Comparison of ENCODE assay signal across 9 cellular contexts in genomic region chr18:79458131-79458838, GRCh38.
DNase-seq lines count a peak whose midpoint lies in the region; ATAC-seq and TF ChIP-seq lines count a peak whose summit lies in the region.
"Had no signal": no experiment of that assay in that cellular context is flagged by ENCODE, and none has a peak within 500 bp of the region (broad histone marks: within the 10 kb centered on the region; RNA-seq: fewer than 3 reads in every experiment).

No MANE protein-coding gene starts in this region.

- TF ChIP-seq CTCF in AG04449 (IDR thresholded peaks at IDR 0.05; ENCODE audit: insufficient read depth, low read length, missing control alignments) = no peak
- no peak for TF ChIP-seq CTCF in PC-9 (conservative IDR thresholded peaks at IDR 0.05)
- no peak for TF ChIP-seq CTCF in fibroblast of pulmonary artery (IDR thresholded peaks at IDR 0.05; ENCODE audit: low read length, missing control alignments)
- no peak for TF ChIP-seq CTCF in neural crest cell (conservative IDR thresholded peaks at IDR 0.05)

- no peaks in the 10 kb centered on the region for H3K36me3 Mint-ChIP-seq in neural crest cell (ENCODE audit: low read depth)

- H3K27ac Mint-ChIP-seq in neural crest cell (ENCODE audit: unreplicated experiment) = no peak overlapping the region

- no peaks in the 10 kb centered on the region for H3K9me3 ChIP-seq in PC-9 (ENCODE audit: insufficient read depth, low read depth)

- H3K27ac ChIP-seq in PC-9 = no peak overlapping the region

- POLR2A ChIA-PET in AG04449 (lab: Yijun Ruan, JAX) = interaction anchor here (1.0 kb wide), 1 partner anchor 15 kb away, joined by 3 read pairs; no protein-coding TSS in a partner anchor
- POLR2A ChIA-PET in PC-9 (lab: Charles Lee; ENCODE audit: unreplicated experiment) = no interaction called here

- no peak overlapping the region for H3K4me3 ChIP-seq in AG04449 (ENCODE audit: low read depth, low read length)
- no peak overlapping the region for H3K4me3 ChIP-seq in PC-9
- peak overlapping the region; percentile 12 for H3K4me3 ChIP-seq in fibroblast of pulmonary artery (replicated peaks; ENCODE audit: low read depth, low read length)

- no TSS peak for BruUV-seq in PC-9 (replicated peaks; lab: Mats Ljungman, UMichigan)

- no peaks in the 10 kb centered on the region for H3K79me2 ChIP-seq in PC-9 (ENCODE audit: low read depth)

- ATAC-seq in HG03025 (IDR thresholded peaks at IDR 0.05; ENCODE audit: low FRiP score, unreplicated experiment) = no peak
- ATAC-seq in HG03045 (IDR thresholded peaks at IDR 0.05; ENCODE audit: unreplicated experiment) = no peak
- ATAC-seq in GM19452 (IDR thresholded peaks at IDR 0.05; ENCODE audit: unreplicated experiment) = no peak
- no peak for ATAC-seq in HG02763 (IDR thresholded peaks at IDR 0.05; ENCODE audit: unreplicated experiment)

- no peaks in the 10 kb centered on the region for H3K9me3 Mint-ChIP-seq in neural crest cell

- no peaks in the 10 kb centered on the region for H3K27me3 Mint-ChIP-seq in neural crest cell (ENCODE audit: low read depth)

- 0 out of 2 replicates have a peak, but pooled peaks cover 5% of the 10 kb centered on the region for H3K27me3 ChIP-seq in PC-9 (ENCODE audit: insufficient read depth, low read depth)

- H3K36me3 ChIP-seq in PC-9 (ENCODE audit: low read depth) = no peaks in the 10 kb centered on the region

- CTCF ChIA-PET in AG04449 (lab: Yijun Ruan, JAX) = no interaction called here
- CTCF ChIA-PET in PC-9 (lab: Charles Lee) = interaction anchor here (0.6 kb wide), 1 partner anchor 682 kb away, joined by 3 read pairs; no protein-coding TSS in a partner anchor

- peak overlapping the region; percentile 19; the same call in 1 of the 2 replicates for H3K4me2 ChIP-seq in PC-9

- no peak overlapping the region for H2AFZ ChIP-seq in PC-9

- H3K9me2 ChIP-seq in PC-9 (ENCODE audit: insufficient read depth) = no peaks in the 10 kb centered on the region

- intact Hi-C loops in PC-9 (cut with micrococcal nuclease; ENCODE audit: unreplicated experiment) = no loop called here

- no peaks in the 10 kb centered on the region for H3F3A ChIP-seq in PC-9 (ENCODE audit: insufficient read depth, low read depth)

- H3K4me1 Mint-ChIP-seq in neural crest cell = peaks cover 18% of the 10 kb centered on the region

- H3K4me1 ChIP-seq in PC-9 (replicated peaks; ENCODE audit: insufficient read depth) = peaks cover 5% of the 10 kb centered on the region; the same call in 1 of the 2 replicates

- H4K20me1 ChIP-seq in PC-9 (ENCODE audit: insufficient read depth) = no peaks in the 10 kb centered on the region; the same call in 1 of the 2 replicates

- no peak overlapping the region for H3K4me3 Mint-ChIP-seq in neural crest cell

- DNase-seq in AG04449 (ENCODE audit: low read depth, low spot score) = peak; percentile 37
- DNase-seq in PC-9 = peak; percentile 40 to 41
- DNase-seq in fibroblast of pulmonary artery (ENCODE audit: low read depth) = peak; percentile 93
- peak; percentile 32 for DNase-seq in neural crest cell (ENCODE audit: low read depth, low spot score)
- DNase-seq: activated CD8-positive, alpha-beta memory T cell treated with anti-CD3 and anti-CD28 coated beads for 24 hours had no signal

Comparison
In these comparisons a context has a peak if more than half of its experiments do, and no peak if none do; other contexts are left out.
1. DNase-seq: peak in every context shown above with its lines; median percentile 93 in fibroblast of pulmonary artery; 40 in PC-9; 37 in AG04449; 32 in neural crest cell.